In the genomic region with DNA sequence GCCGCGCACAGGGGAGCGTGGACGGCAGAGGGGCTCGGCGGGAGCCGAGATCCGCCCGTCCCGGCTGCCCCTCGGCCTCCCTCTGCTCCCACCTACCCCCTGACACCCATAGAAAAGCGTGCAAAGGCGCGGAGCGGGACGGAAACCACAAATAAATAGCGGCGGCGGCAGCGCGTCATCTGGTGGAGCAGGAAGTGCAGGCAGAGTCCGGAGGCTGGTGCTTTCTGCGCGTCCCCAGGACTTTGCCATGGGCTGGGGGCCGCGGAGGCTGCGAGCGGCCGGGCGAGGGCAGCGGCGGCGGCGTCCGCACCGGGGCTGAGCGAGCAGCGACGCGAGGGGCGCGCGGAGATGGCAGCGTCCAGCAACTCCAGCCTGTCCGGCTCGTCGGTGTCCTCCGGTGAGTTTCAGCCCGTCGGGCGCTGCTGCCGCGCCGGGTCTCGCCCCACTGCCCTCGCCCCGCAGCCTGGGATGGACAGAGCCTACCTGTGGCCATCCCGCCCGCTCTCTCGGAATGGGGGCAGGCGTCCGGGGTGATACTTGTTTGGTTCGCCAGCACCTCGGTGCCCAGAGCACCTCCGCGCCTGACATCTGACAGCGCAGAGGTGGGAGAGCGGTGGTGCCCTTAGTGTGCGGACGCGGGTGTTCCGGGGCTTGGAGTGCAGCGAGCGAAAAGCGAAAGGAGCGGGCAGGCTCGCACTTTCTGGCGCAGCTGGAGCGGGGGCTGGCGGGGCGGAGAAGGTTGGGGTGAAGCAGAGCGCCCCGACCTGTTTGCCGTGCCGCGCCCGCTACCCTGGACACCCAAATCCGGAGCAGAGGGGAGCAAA, we compare ENCODE assay signal across 8 cellular contexts. TPM values are rescaled to one million over a fixed set of nuclear protein-coding genes. Genes with fewer than 3 reads are reported as not detected.
DNase-seq lines count a peak whose midpoint lies in the region; ATAC-seq, FAIRE-seq and TF ChIP-seq lines count a peak whose summit lies in the region.

TSS of gene CHN2 (plus strand) at position 182 of the 824 bp plus-strand sequence.

- BruUV-seq in Calu3 (replicated peaks; lab: Mats Ljungman, UMichigan), result no TSS peak

- intact Hi-C loops in Calu3 (cut with micrococcal nuclease; ENCODE audit: unreplicated experiment), result loop anchor here (5.0 kb wide), 1 partner anchor 62 kb away; no protein-coding TSS in a partner anchor

- H3K27me3 ChIP-seq in HUES48 (ENCODE audit: control insufficient read depth, insufficient read depth, low read length), result peaks cover 84% of the 10 kb centered on the region
- peaks cover 6% of the 10 kb centered on the region for H3K27me3 ChIP-seq in RWPE2 (ENCODE audit: insufficient read depth, poor library complexity, severe bottlenecking)
- peaks cover 57% of the 10 kb centered on the region for H3K27me3 ChIP-seq in adipocyte (replicated peaks; ENCODE audit: control insufficient read depth, insufficient read depth, low read length)
- H3K27me3 ChIP-seq in right atrium auricular region, result no peaks in the 10 kb centered on the region

- peak within 1 kb of the TSS; percentile 16 for H3K27ac Mint-ChIP-seq in Calu3 (ENCODE audit: unreplicated experiment)

- H3K4me3 ChIP-seq in HUES48 (ENCODE audit: low read depth, low read length) (peak within 1 kb of the TSS; percentile 74), RWPE2 (ENCODE audit: severe bottlenecking) (peak within 1 kb of the TSS; percentile 49), adipocyte (ENCODE audit: low read length) (peak within 1 kb of the TSS; percentile 83), right atrium auricular region (peak within 1 kb of the TSS; percentile 43 to 60)

- H3K4me1 ChIP-seq in HUES48 (ENCODE audit: control insufficient read depth, insufficient read depth, low read length) (peaks cover 40% of the 10 kb centered on the region), RWPE2 (ENCODE audit: insufficient read depth, poor library complexity, severe bottlenecking) (peaks cover 6% of the 10 kb centered on the region), adipocyte (ENCODE audit: control insufficient read depth, insufficient read depth, low read length) (no peaks in the 10 kb centered on the region), right atrium auricular region (peaks cover 0 to 19% of the 10 kb centered on the region in 2 donors)

- H3K27ac ChIP-seq in HUES48 (ENCODE audit: low read depth, low read length) (no peak within 1 kb of the TSS), RWPE2 (ENCODE audit: poor library complexity, severe bottlenecking) (no peak within 1 kb of the TSS), right atrium auricular region (peak within 1 kb of the TSS in 1 of 2 donors; percentile 41)

- no peak for FAIRE-seq in RCC 7860 (lab: Jason Lieb, UNC)

- H3K9me3 ChIP-seq in HUES48 (ENCODE audit: control insufficient read depth, insufficient read depth, low read length) (no peaks in the 10 kb centered on the region), RWPE2 (ENCODE audit: severe bottlenecking) (no peaks in the 10 kb centered on the region), adipocyte (ENCODE audit: control insufficient read depth, low read length) (no peaks in the 10 kb centered on the region), right atrium auricular region (no peaks in the 10 kb centered on the region)

- CTCF ChIA-PET in Calu3 (lab: Charles Lee), result interaction anchor here (0.6 to 1.2 kb wide), 10 partner anchors 53 to 1151 kb away, joined by 3 to 7 read pairs (median 4); no protein-coding TSS in a partner anchor

- peaks cover 22% of the 10 kb centered on the region for H3K36me3 Mint-ChIP-seq in Calu3 (ENCODE audit: insufficient read depth, unreplicated experiment)

- H3K9me3 Mint-ChIP-seq in Calu3 (ENCODE audit: low read depth, unreplicated experiment), result no peaks in the 10 kb centered on the region

- DNase-seq in Calu3 (peak; percentile 70), RWPE2 (ENCODE audit: low spot score) (peak; percentile 64), adipocyte (ENCODE audit: low read depth) (peak; percentile 45), right atrium auricular region (ENCODE audit: low spot score) (peak; percentile 66), pons (ENCODE audit: low spot score) (peak; percentile 60), RCC 7860 (ENCODE audit: low spot score) (no peak)

- peaks cover 14% of the 10 kb centered on the region for H3K27me3 Mint-ChIP-seq in Calu3 (ENCODE audit: unreplicated experiment)

- ATAC-seq in RWPE2 (ENCODE audit: low read depth) (peak; percentile 76), GM19395 (IDR thresholded peaks at IDR 0.05; ENCODE audit: unreplicated experiment) (no peak)

- peaks cover 23% of the 10 kb centered on the region for H3K4me1 Mint-ChIP-seq in Calu3 (ENCODE audit: low read depth, unreplicated experiment)

- H3K9ac ChIP-seq in HUES48 (ENCODE audit: low read depth, low read length) (no peak within 1 kb of the TSS), adipocyte (ENCODE audit: low read length) (peak within 1 kb of the TSS; percentile 57)

- TF ChIP-seq CTCF in Calu3 (IDR thresholded peaks at IDR 0.05; ENCODE audit: unreplicated experiment) (no peak), RWPE2 (IDR thresholded peaks at IDR 0.05; ENCODE audit: poor library complexity, severe bottlenecking) (no peak), right atrium auricular region (IDR thresholded peaks at IDR 0.05) (no peak)

- H3K36me3 ChIP-seq in HUES48 (ENCODE audit: control insufficient read depth, insufficient read depth, low read length), result no peaks in the 10 kb centered on the region
- no peaks in the 10 kb centered on the region for H3K36me3 ChIP-seq in RWPE2 (ENCODE audit: low read depth)
- H3K36me3 ChIP-seq in adipocyte (ENCODE audit: control insufficient read depth, insufficient read depth, low read length, severe bottlenecking), result no peaks in the 10 kb centered on the region
- no peaks in the 10 kb centered on the region for H3K36me3 ChIP-seq in right atrium auricular region

- H3K4me3 Mint-ChIP-seq in Calu3 (ENCODE audit: low read depth, unreplicated experiment), result peak within 1 kb of the TSS; percentile 66

RNA-seq across cellular contexts. Expression of gene CHN2, which starts in this region (rescaled TPM):
- total RNA-seq in Calu3 (2022), result 9.7 and 12.4 TPM in 2 replicates
- 1 to 10 TPM; 2.7 to 6.6 TPM for total RNA-seq in right atrium auricular region
